Comparison of ENCODE assay signal across 10 cellular contexts in genomic region chr16:23694707-23695373, GRCh38. TPM values are rescaled to one million over a fixed set of nuclear protein-coding genes. Genes with fewer than 3 reads are reported as not detected.
DNase-seq lines count a peak whose midpoint lies in the region; ATAC-seq, FAIRE-seq and TF ChIP-seq lines count a peak whose summit lies in the region.
"Had no signal": no experiment of that assay in that cellular context is flagged by ENCODE, and none has a peak within 500 bp of the region (broad histone marks: within the 10 kb centered on the region; RNA-seq: fewer than 3 reads in every experiment).

No MANE protein-coding gene starts in this region.

- peaks cover 11% of the 10 kb centered on the region for H3K36me3 Mint-ChIP-seq in activated naive CD8-positive, alpha-beta T cell treated with anti-CD3 and anti-CD28 coated beads, Interleukin-2, amount 10 ng/mL, durations not matched to agents 7 days and 5 days
- H3K36me3 Mint-ChIP-seq in activated naive CD8-positive, alpha-beta T cell treated with anti-CD3 and anti-CD28 coated beads for 36 hours: peaks cover 5% of the 10 kb centered on the region

- peaks cover 0 to 3% of the 10 kb centered on the region in 2 donors for H3K36me3 ChIP-seq in kidney (ENCODE audit: control insufficient read depth in 1 of 2, insufficient read depth in 2 of 2, low read length in 2 of 2)
- H3K36me3 ChIP-seq in tibial artery: peaks cover 8 to 16% (median 12%) of the 10 kb centered on the region in 3 donors

- peaks cover 0 to 5% of the 10 kb centered on the region in 2 donors for H3K4me1 ChIP-seq in kidney (ENCODE audit: control insufficient read depth in 1 of 2, insufficient read depth in 1 of 2, low read depth in 1 of 2, low read length in 2 of 2)
- peaks cover 0 to 12% (median 8%) of the 10 kb centered on the region in 4 donors for H3K4me1 ChIP-seq in tibial artery

- FAIRE-seq in kidney (lab: Jason Lieb, UNC): no peak

- no peaks in the 10 kb centered on the region for H3K9me3 Mint-ChIP-seq in activated naive CD8-positive, alpha-beta T cell treated with anti-CD3 and anti-CD28 coated beads, Interleukin-2, amount 10 ng/mL, durations not matched to agents 7 days and 5 days
- no peaks in the 10 kb centered on the region for H3K9me3 Mint-ChIP-seq in activated naive CD8-positive, alpha-beta T cell treated with anti-CD3 and anti-CD28 coated beads for 36 hours

- H3K27ac Mint-ChIP-seq in activated naive CD8-positive, alpha-beta T cell treated with anti-CD3 and anti-CD28 coated beads, Interleukin-2, amount 10 ng/mL, durations not matched to agents 7 days and 5 days: no peak overlapping the region
- H3K27ac Mint-ChIP-seq in activated naive CD8-positive, alpha-beta T cell treated with anti-CD3 and anti-CD28 coated beads for 36 hours: no peak overlapping the region

- peak overlapping the region; percentile 10 for H3K4me3 Mint-ChIP-seq in activated naive CD8-positive, alpha-beta T cell treated with anti-CD3 and anti-CD28 coated beads, Interleukin-2, amount 10 ng/mL, durations not matched to agents 7 days and 5 days
- H3K4me3 Mint-ChIP-seq in activated naive CD8-positive, alpha-beta T cell treated with anti-CD3 and anti-CD28 coated beads for 36 hours: no peak overlapping the region

- H3K27ac ChIP-seq in kidney (ENCODE audit: low read depth in 2 of 2, low read length in 2 of 2) (no peak overlapping the region), tibial artery (peak overlapping the region in 1 of 2 donors; percentile 4)
- H3K27ac ChIP-seq: VCaP had no signal

- H3K9me3 ChIP-seq in kidney (ENCODE audit: control insufficient read depth in 1 of 2, low read length in 2 of 2) (no peaks in the 10 kb centered on the region), tibial artery (no peaks in the 10 kb centered on the region)

- TF ChIP-seq CTCF in kidney (IDR thresholded peaks at IDR 0.05; ENCODE audit: borderline replicate concordance, extremely low read depth, insufficient read depth) (no peak), tibial artery (IDR thresholded peaks at IDR 0.05) (no peak)

- H3K27me3 Mint-ChIP-seq in activated naive CD8-positive, alpha-beta T cell treated with anti-CD3 and anti-CD28 coated beads, Interleukin-2, amount 10 ng/mL, durations not matched to agents 7 days and 5 days: peaks cover 4% of the 10 kb centered on the region
- peaks cover 11% of the 10 kb centered on the region for H3K27me3 Mint-ChIP-seq in activated naive CD8-positive, alpha-beta T cell treated with anti-CD3 and anti-CD28 coated beads for 36 hours

- POLR2A ChIA-PET in activated naive CD8-positive, alpha-beta T cell treated with anti-CD3 and anti-CD28 coated beads, Interleukin-2, amount 10 ng/mL, durations not matched to agents 7 days and 5 days (lab: Charles Lee): interaction anchor here (0.5 to 1.1 kb wide), 4 partner anchors 15 to 360 kb away, joined by 3 to 10 read pairs (median 4); partner anchors contain the start of gene PLK1

- no peak for DNase-seq in activated naive CD8-positive, alpha-beta T cell treated with anti-CD3 and anti-CD28 coated beads, Interleukin-2, amount 10 ng/mL, durations not matched to agents 7 days and 5 days
- DNase-seq in activated naive CD8-positive, alpha-beta T cell treated with anti-CD3 and anti-CD28 coated beads for 36 hours: no peak
- DNase-seq in cerebellar cortex (ENCODE audit: low spot score) (peak; percentile 79), kidney (peak; percentile 78), tibial artery (no peak), SKM-1 (lab: John Stamatoyannopoulos, UW; ENCODE audit: unreplicated experiment) (no peak)
- no peak for DNase-seq in stimulated activated CD8-positive, alpha-beta memory T cell treated with anti-CD3 and anti-CD28 coated beads, Interleukin-4, amount 100 ng/mL, for 48 hours
- DNase-seq: stimulated activated CD4-positive, alpha-beta T cell treated with anti-CD3 and anti-CD28 coated beads, Interleukin-4, amount 100 ng/mL, for 24 hours had no signal

- no peak overlapping the region for H3K4me3 ChIP-seq in kidney (ENCODE audit: low read length in 2 of 2)
- H3K4me3 ChIP-seq in tibial artery: peak overlapping the region; percentile 31 to 42

- H3K9ac ChIP-seq in kidney (ENCODE audit: low read length in 2 of 2): no peak overlapping the region

- ATAC-seq in activated naive CD8-positive, alpha-beta T cell treated with anti-CD3 and anti-CD28 coated beads, Interleukin-2, amount 10 ng/mL, durations not matched to agents 7 days and 5 days (ENCODE audit: low read depth): peak; percentile 32
- no peak for ATAC-seq in GM21381 (IDR thresholded peaks at IDR 0.05; ENCODE audit: unreplicated experiment)

- H3K27me3 ChIP-seq in tibial artery: no peaks in the 10 kb centered on the region

- H3K4me1 Mint-ChIP-seq in activated naive CD8-positive, alpha-beta T cell treated with anti-CD3 and anti-CD28 coated beads, Interleukin-2, amount 10 ng/mL, durations not matched to agents 7 days and 5 days: peaks cover 6% of the 10 kb centered on the region
- peaks cover 2% of the 10 kb centered on the region for H3K4me1 Mint-ChIP-seq in activated naive CD8-positive, alpha-beta T cell treated with anti-CD3 and anti-CD28 coated beads for 36 hours

- intact Hi-C loops in kidney (cut with DNase I): no loop called here
- intact Hi-C loops in tibial artery (cut with DNase I; ENCODE audit: low total_unique reads): no loop called here

RNA-seq across cellular contexts. Expression of gene PLK1, which starts 16.2 kb away (rescaled TPM):
- total RNA-seq in activated naive CD8-positive, alpha-beta T cell treated with anti-CD3 and anti-CD28 coated beads, Interleukin-2, amount 10 ng/mL, durations not matched to agents 7 days and 5 days: 10 to 100 TPM; 76.5 to 84.8 TPM
- total RNA-seq in activated naive CD8-positive, alpha-beta T cell treated with anti-CD3 and anti-CD28 coated beads for 36 hours: 10 to 100 TPM; 96.5 to 97.8 TPM
- 2.5 TPM for total RNA-seq in kidney
- polyA plus RNA-seq in kidney (ENCODE audit: insufficient read depth, low read depth, low replicate concordance): 0.71 TPM

RNA-seq across cellular contexts. Expression of gene ERN2, which starts 18.2 kb away (rescaled TPM):
- not detected for total RNA-seq in activated naive CD8-positive, alpha-beta T cell treated with anti-CD3 and anti-CD28 coated beads, Interleukin-2, amount 10 ng/mL, durations not matched to agents 7 days and 5 days
- not detected for total RNA-seq in activated naive CD8-positive, alpha-beta T cell treated with anti-CD3 and anti-CD28 coated beads for 36 hours
- total RNA-seq in kidney: not detected
- polyA plus RNA-seq in kidney (ENCODE audit: insufficient read depth, low read depth, low replicate concordance): not detected

RNA-seq across cellular contexts. Expression of gene DCTN5, which starts 53.6 kb away (rescaled TPM):
- 10 to 100 TPM; 83.9 to 89.3 TPM for total RNA-seq in activated naive CD8-positive, alpha-beta T cell treated with anti-CD3 and anti-CD28 coated beads, Interleukin-2, amount 10 ng/mL, durations not matched to agents 7 days and 5 days
- 10 to 100 TPM; 81.3 to 88.0 TPM for total RNA-seq in activated naive CD8-positive, alpha-beta T cell treated with anti-CD3 and anti-CD28 coated beads for 36 hours
- total RNA-seq in kidney: 60.5 TPM
- polyA plus RNA-seq in kidney (ENCODE audit: insufficient read depth, low read depth, low replicate concordance): 36.5 TPM

RNA-seq across cellular contexts. Expression of gene PALB2, which starts 53.7 kb away (rescaled TPM):
- total RNA-seq in activated naive CD8-positive, alpha-beta T cell treated with anti-CD3 and anti-CD28 coated beads, Interleukin-2, amount 10 ng/mL, durations not matched to agents 7 days and 5 days: 10 to 100 TPM; 20.2 to 21.3 TPM
- total RNA-seq in activated naive CD8-positive, alpha-beta T cell treated with anti-CD3 and anti-CD28 coated beads for 36 hours: 10 to 100 TPM; 30.9 to 32.4 TPM
- total RNA-seq in kidney: 11.7 TPM
- 5.7 TPM for polyA plus RNA-seq in kidney (ENCODE audit: insufficient read depth, low read depth, low replicate concordance)

RNA-seq across cellular contexts. Expression of gene CHP2, which starts 60.0 kb away (rescaled TPM):
- not detected for total RNA-seq in activated naive CD8-positive, alpha-beta T cell treated with anti-CD3 and anti-CD28 coated beads, Interleukin-2, amount 10 ng/mL, durations not matched to agents 7 days and 5 days
- total RNA-seq in activated naive CD8-positive, alpha-beta T cell treated with anti-CD3 and anti-CD28 coated beads for 36 hours: not detected
- not detected for total RNA-seq in kidney
- polyA plus RNA-seq in kidney (ENCODE audit: insufficient read depth, low read depth, low replicate concordance): 6.8 TPM

Comparison
In these comparisons a context has a peak if more than half of its experiments do, and no peak if none do; other contexts are left out.
1. DNase-seq: peak in cerebellar cortex (single experiment) and kidney (single experiment); none in activated naive CD8-positive, alpha-beta T cell treated with anti-CD3 and anti-CD28 coated beads, Interleukin-2, amount 10 ng/mL, durations not matched to agents 7 days and 5 days (single experiment), activated naive CD8-positive, alpha-beta T cell treated with anti-CD3 and anti-CD28 coated beads for 36 hours (single experiment), tibial artery (0 of 2), stimulated activated CD8-positive, alpha-beta memory T cell treated with anti-CD3 and anti-CD28 coated beads, Interleukin-4, amount 100 ng/mL, for 48 hours (single experiment) and SKM-1 (single experiment).
2. H3K4me3 ChIP-seq: peak in tibial artery (2 of 2); none in kidney (0 of 2).
3. RNA of gene PLK1, which starts 16.2 kb away (total RNA-seq): 96.5 to 97.8 TPM in activated naive CD8-positive, alpha-beta T cell treated with anti-CD3 and anti-CD28 coated beads for 36 hours and 76.5 to 84.8 TPM in activated naive CD8-positive, alpha-beta T cell treated with anti-CD3 and anti-CD28 coated beads, Interleukin-2, amount 10 ng/mL, durations not matched to agents 7 days and 5 days; 2.5 TPM in kidney (single experiment); every median in the first group is over 10 times any median in the second.